ENCODE assay signal across 29 cellular contexts in genomic region chr9:33426843-33427293, GRCh38. TPM values are rescaled to one million over a fixed set of nuclear protein-coding genes. Genes with fewer than 3 reads are reported as not detected.
DNase-seq lines count a peak whose midpoint lies in the region; ATAC-seq, FAIRE-seq and TF ChIP-seq lines count a peak whose summit lies in the region.
"Had no signal": no experiment of that assay in that cellular context is flagged by ENCODE, and none has a peak within 500 bp of the region (broad histone marks: within the 10 kb centered on the region; RNA-seq: fewer than 3 reads in every experiment).

No MANE protein-coding gene starts in this region.

- H3K9me3 Mint-ChIP-seq in activated T-cell treated with anti-CD3 and anti-CD28 coated beads, Interleukin-2, amount 50 U/mL, for 72 hours, result no peaks in the 10 kb centered on the region
- H3K9me3 Mint-ChIP-seq: IgD-negative memory B cell had no signal

- no peaks in the 10 kb centered on the region for H3K36me3 Mint-ChIP-seq in activated T-cell treated with anti-CD3 and anti-CD28 coated beads, Interleukin-2, amount 50 U/mL, for 72 hours (ENCODE audit: insufficient read depth in 2 of 2)
- peaks cover 3% of the 10 kb centered on the region for H3K36me3 Mint-ChIP-seq in T-helper 17 cell (ENCODE audit: low read depth)

- H3K4me3 Mint-ChIP-seq in activated T-cell treated with anti-CD3 and anti-CD28 coated beads, Interleukin-2, amount 50 U/mL, for 72 hours, result no peak overlapping the region
- H3K4me3 Mint-ChIP-seq in T-helper 17 cell, result no peak overlapping the region
- H3K4me3 Mint-ChIP-seq: IgD-negative memory B cell had no signal

- ATAC-seq in activated T-cell treated with anti-CD3 and anti-CD28 coated beads, Interleukin-2, amount 50 U/mL, for 72 hours (replicated peaks in 1 of 2), result peak; percentile 60 to 84
- ATAC-seq in T-helper 17 cell, result peak; percentile 93
- peak; percentile 30 for ATAC-seq in esophagus mucosa

- no peaks in the 10 kb centered on the region for H3K36me3 ChIP-seq in kidney (ENCODE audit: control insufficient read depth in 1 of 2, insufficient read depth in 2 of 2, low read length in 2 of 2)
- H3K36me3 ChIP-seq: adrenal gland; BLaER1 treated with 17β-estradiol and CSF1 and Interleukin-3, amounts not matched to agents 10 nM and 100 nM; MG63; upper lobe of left lung had no signal

- H3K27ac Mint-ChIP-seq in activated T-cell treated with anti-CD3 and anti-CD28 coated beads, Interleukin-2, amount 50 U/mL, for 72 hours, result no peak overlapping the region
- H3K27ac Mint-ChIP-seq in T-helper 17 cell, result peak overlapping the region; percentile 81

- H3K27ac ChIP-seq in kidney (ENCODE audit: low read depth in 2 of 2, low read length in 2 of 2), result no peak overlapping the region
- H3K27ac ChIP-seq: adrenal gland; BLaER1 treated with 17β-estradiol and CSF1 and Interleukin-3, amounts not matched to agents 10 nM and 100 nM; upper lobe of left lung had no signal

- intact Hi-C loops in kidney (cut with DNase I), result no loop called here

- H3K4me3 ChIP-seq in kidney (ENCODE audit: low read length in 2 of 2), result no peak overlapping the region
- H3K4me3 ChIP-seq: adrenal gland; BLaER1 treated with 17β-estradiol and CSF1 and Interleukin-3, amounts not matched to agents 10 nM and 100 nM; lung; MG63; upper lobe of left lung had no signal

- TF ChIP-seq CTCF in kidney (IDR thresholded peaks at IDR 0.05; ENCODE audit: borderline replicate concordance, extremely low read depth, insufficient read depth), result no peak

- peak; percentile 9 to 26 for DNase-seq in activated T-cell treated with anti-CD3 and anti-CD28 coated beads, Interleukin-2, amount 50 U/mL, for 72 hours
- DNase-seq in activated T-cell treated with anti-CD3 and anti-CD28 coated beads, Interleukin-2, amount 50 U/mL, for 1 hour, result no peak
- DNase-seq in T-helper 17 cell, result no peak
- peak; percentile 73 for DNase-seq in ureter (ENCODE audit: low spot score)
- no peak for DNase-seq in kidney
- no peak for DNase-seq in EL
- DNase-seq in AG20443 (ENCODE audit: low spot score), result no peak
- DNase-seq: activated CD8-positive, alpha-beta memory T cell treated with anti-CD3 and anti-CD28 coated beads for 24 hours; adrenal gland; DMS 273 treated with DMSO at 0.1 percent for 48 hours; foreskin fibroblast; GDM1; hippocampal formation; MG63; NCI-H146; NCI-H2171; NCI-H526 treated with DMSO at 0.1 percent for 48 hours; nucleus accumbens; SIG-M5; small intestine; stimulated activated CD4-positive, alpha-beta T cell treated with anti-CD3 and anti-CD28 coated beads, Interleukin-2, amount 100 ng/mL, for 48 hours had no signal

- H3K4me1 Mint-ChIP-seq in activated T-cell treated with anti-CD3 and anti-CD28 coated beads, Interleukin-2, amount 50 U/mL, for 72 hours (ENCODE audit: low read depth), result peaks cover 25% of the 10 kb centered on the region
- peaks cover 18% of the 10 kb centered on the region for H3K4me1 Mint-ChIP-seq in T-helper 17 cell
- H3K4me1 Mint-ChIP-seq: IgD-negative memory B cell had no signal

- H3K9me3 ChIP-seq in T-helper 17 cell (ENCODE audit: control insufficient read depth, low read length, poor library complexity, severe bottlenecking) (no peaks in the 10 kb centered on the region), kidney (ENCODE audit: control insufficient read depth in 1 of 2, low read length in 2 of 2) (no peaks in the 10 kb centered on the region)
- H3K9me3 ChIP-seq: adrenal gland; BLaER1 treated with 17β-estradiol and CSF1 and Interleukin-3, amounts not matched to agents 10 nM and 100 nM; MG63; upper lobe of left lung had no signal

- FAIRE-seq in kidney (lab: Jason Lieb, UNC), result no peak
- FAIRE-seq: bronchial epithelial cell, islet of Langerhans, small intestine had no signal

- H3K4me1 ChIP-seq in kidney (ENCODE audit: control insufficient read depth in 1 of 2, insufficient read depth in 1 of 2, low read depth in 1 of 2, low read length in 2 of 2), result peaks cover 0 to 7% of the 10 kb centered on the region in 2 donors
- H3K4me1 ChIP-seq: adrenal gland had no signal

- H3K27me3 Mint-ChIP-seq in activated T-cell treated with anti-CD3 and anti-CD28 coated beads, Interleukin-2, amount 50 U/mL, for 72 hours (ENCODE audit: low read depth), result no peaks in the 10 kb centered on the region
- no peaks in the 10 kb centered on the region for H3K27me3 Mint-ChIP-seq in T-helper 17 cell
- H3K27me3 Mint-ChIP-seq: IgD-negative memory B cell had no signal

- no peak overlapping the region for H3K9ac ChIP-seq in kidney (ENCODE audit: low read length in 2 of 2)
- H3K9ac ChIP-seq: BLaER1 treated with 17β-estradiol and CSF1 and Interleukin-3, amounts not matched to agents 10 nM and 100 nM had no signal

RNA-seq across cellular contexts. Expression of gene AQP3, which starts 20.5 kb away (rescaled TPM):
- total RNA-seq in activated T-cell treated with anti-CD3 and anti-CD28 coated beads, Interleukin-2, amount 50 U/mL, for 72 hours, result 10 to 100 TPM; 12.0 to 17.8 TPM
- total RNA-seq in T-helper 17 cell (100 to 1,000 TPM; 206 to 225 TPM), esophagus mucosa (1,467 TPM), ureter (203 TPM), kidney (135 TPM)
- polyA plus RNA-seq in kidney (ENCODE audit: insufficient read depth, low read depth, low replicate concordance), result 401 TPM

RNA-seq across cellular contexts. Expression of gene AQP7, which starts 24.5 kb away (rescaled TPM):
- not detected for total RNA-seq in activated T-cell treated with anti-CD3 and anti-CD28 coated beads, Interleukin-2, amount 50 U/mL, for 72 hours
- total RNA-seq in T-helper 17 cell (1 to 10 TPM in 1 of 2 donors, under 1 TPM in 1; 0.31 to 1.2 TPM), esophagus mucosa (1.7 TPM), ureter (8.3 TPM), kidney (11.9 TPM)
- polyA plus RNA-seq in kidney (ENCODE audit: insufficient read depth, low read depth, low replicate concordance), result 45.3 TPM
- total RNA-seq: A673, bronchial epithelial cell had no signal
- polyA plus RNA-seq: IgD-negative memory B cell had no signal

RNA-seq across cellular contexts. Expression of gene NOL6, which starts 46.9 kb away (rescaled TPM):
- 10 to 100 TPM; 26.1 to 30.1 TPM for total RNA-seq in activated T-cell treated with anti-CD3 and anti-CD28 coated beads, Interleukin-2, amount 50 U/mL, for 72 hours
- total RNA-seq in T-helper 17 cell (10 to 100 TPM; 32.4 to 34.6 TPM), esophagus mucosa (37.9 TPM), ureter (83.5 TPM), kidney (32.8 TPM)
- polyA plus RNA-seq in kidney (ENCODE audit: insufficient read depth, low read depth, low replicate concordance), result 10.8 TPM

Comparison
In these comparisons a context has a peak if more than half of its experiments do, and no peak if none do; other contexts are left out.
1. DNase-seq: peak in activated T-cell treated with anti-CD3 and anti-CD28 coated beads, Interleukin-2, amount 50 U/mL, for 72 hours (2 of 2) and ureter (single experiment); none in activated T-cell treated with anti-CD3 and anti-CD28 coated beads, Interleukin-2, amount 50 U/mL, for 1 hour (single experiment), T-helper 17 cell (0 of 3), kidney (single experiment), EL (single experiment) and AG20443 (single experiment).
2. ATAC-seq: peak in every context shown above with its lines; median percentile 93 in T-helper 17 cell; 72 in activated T-cell treated with anti-CD3 and anti-CD28 coated beads, Interleukin-2, amount 50 U/mL, for 72 hours; 30 in esophagus mucosa.